In the genomic region with DNA sequence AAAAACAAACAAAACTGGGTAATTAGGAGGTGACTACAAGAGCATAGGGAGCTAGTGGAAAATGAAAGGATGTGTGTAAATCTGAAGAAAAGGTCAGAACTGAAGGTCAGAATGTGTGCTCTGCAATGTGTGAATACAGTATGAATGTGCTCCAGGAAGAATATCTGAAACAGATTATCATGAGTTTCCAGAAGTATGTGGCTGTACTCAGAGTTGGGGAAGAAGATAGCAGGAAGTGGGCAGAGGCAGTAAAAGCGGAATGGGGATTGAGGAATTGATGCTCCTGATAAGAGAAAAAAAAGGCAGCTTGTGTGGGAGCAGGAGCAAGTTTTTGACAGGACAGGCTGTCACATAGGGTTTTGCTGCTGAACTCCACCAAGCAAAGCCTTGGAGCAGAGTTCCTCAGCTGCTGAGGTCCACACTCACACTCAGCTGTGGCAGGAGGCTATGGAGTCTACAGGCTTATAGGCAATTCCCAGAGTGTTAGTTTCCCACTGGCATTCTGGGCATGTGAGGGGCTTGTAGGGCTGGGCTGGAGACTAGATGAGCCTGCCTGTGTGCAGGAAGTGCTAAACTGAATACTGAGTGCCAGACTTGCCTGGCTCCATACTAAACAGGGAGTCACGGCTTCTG, we compare ENCODE assay signal across 1 cellular context.
TF ChIP-seq lines count a peak whose summit lies in the region.

No MANE protein-coding gene starts in this region.

TF ChIP-seq in WTC11, 78 proteins besides CTCF, POLR2A, EP300 and RAD21 (continued from another document):
- TF ChIP-seq, protein P1, sequence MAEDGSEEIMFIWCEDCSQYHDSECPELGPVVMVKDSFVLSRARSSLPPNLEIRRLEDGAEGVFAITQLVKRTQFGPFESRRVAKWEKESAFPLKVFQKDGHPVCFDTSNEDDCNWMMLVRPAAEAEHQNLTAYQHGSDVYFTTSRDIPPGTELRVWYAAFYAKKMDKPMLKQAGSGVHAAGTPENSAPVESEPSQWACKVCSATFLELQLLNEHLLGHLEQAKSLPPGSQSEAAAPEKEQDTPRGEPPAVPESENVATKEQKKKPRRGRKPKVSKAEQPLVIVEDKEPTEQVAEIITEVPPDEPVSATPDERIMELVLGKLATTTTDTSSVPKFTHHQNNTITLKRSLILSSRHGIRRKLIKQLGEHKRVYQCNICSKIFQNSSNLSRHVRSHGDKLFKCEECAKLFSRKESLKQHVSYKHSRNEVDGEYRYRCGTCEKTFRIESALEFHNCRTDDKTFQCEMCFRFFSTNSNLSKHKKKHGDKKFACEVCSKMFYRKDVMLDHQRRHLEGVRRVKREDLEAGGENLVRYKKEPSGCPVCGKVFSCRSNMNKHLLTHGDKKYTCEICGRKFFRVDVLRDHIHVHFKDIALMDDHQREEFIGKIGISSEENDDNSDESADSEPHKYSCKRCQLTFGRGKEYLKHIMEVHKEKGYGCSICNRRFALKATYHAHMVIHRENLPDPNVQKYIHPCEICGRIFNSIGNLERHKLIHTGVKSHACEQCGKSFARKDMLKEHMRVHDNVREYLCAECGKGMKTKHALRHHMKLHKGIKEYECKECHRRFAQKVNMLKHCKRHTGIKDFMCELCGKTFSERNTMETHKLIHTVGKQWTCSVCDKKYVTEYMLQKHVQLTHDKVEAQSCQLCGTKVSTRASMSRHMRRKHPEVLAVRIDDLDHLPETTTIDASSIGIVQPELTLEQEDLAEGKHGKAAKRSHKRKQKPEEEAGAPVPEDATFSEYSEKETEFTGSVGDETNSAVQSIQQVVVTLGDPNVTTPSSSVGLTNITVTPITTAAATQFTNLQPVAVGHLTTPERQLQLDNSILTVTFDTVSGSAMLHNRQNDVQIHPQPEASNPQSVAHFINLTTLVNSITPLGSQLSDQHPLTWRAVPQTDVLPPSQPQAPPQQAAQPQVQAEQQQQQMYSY (CRISPR knock-in tag; IDR thresholded peaks at IDR 0.05) = no peak
- TF ChIP-seq, protein P2, sequence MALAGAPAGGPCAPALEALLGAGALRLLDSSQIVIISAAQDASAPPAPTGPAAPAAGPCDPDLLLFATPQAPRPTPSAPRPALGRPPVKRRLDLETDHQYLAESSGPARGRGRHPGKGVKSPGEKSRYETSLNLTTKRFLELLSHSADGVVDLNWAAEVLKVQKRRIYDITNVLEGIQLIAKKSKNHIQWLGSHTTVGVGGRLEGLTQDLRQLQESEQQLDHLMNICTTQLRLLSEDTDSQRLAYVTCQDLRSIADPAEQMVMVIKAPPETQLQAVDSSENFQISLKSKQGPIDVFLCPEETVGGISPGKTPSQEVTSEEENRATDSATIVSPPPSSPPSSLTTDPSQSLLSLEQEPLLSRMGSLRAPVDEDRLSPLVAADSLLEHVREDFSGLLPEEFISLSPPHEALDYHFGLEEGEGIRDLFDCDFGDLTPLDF (CRISPR knock-in tag; IDR thresholded peaks at IDR 0.05) = no peak
- TF ChIP-seq CREM (CRISPR knock-in tag; IDR thresholded peaks at IDR 0.05) (no peak), RELA (CRISPR knock-in tag; IDR thresholded peaks at IDR 0.05; ENCODE audit: borderline replicate concordance) (no peak), IRF2 (CRISPR knock-in tag; IDR thresholded peaks at IDR 0.05; ENCODE audit: borderline replicate concordance, low read depth) (no peak)
- TF ChIP-seq, protein P3, sequence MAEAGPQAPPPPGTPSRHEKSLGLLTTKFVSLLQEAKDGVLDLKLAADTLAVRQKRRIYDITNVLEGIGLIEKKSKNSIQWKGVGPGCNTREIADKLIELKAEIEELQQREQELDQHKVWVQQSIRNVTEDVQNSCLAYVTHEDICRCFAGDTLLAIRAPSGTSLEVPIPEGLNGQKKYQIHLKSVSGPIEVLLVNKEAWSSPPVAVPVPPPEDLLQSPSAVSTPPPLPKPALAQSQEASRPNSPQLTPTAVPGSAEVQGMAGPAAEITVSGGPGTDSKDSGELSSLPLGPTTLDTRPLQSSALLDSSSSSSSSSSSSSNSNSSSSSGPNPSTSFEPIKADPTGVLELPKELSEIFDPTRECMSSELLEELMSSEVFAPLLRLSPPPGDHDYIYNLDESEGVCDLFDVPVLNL (CRISPR knock-in tag; IDR thresholded peaks at IDR 0.05; ENCODE audit: borderline replicate concordance, low read depth) = no peak
